16 cellular contexts compared by ENCODE assay signal in the genomic region with DNA sequence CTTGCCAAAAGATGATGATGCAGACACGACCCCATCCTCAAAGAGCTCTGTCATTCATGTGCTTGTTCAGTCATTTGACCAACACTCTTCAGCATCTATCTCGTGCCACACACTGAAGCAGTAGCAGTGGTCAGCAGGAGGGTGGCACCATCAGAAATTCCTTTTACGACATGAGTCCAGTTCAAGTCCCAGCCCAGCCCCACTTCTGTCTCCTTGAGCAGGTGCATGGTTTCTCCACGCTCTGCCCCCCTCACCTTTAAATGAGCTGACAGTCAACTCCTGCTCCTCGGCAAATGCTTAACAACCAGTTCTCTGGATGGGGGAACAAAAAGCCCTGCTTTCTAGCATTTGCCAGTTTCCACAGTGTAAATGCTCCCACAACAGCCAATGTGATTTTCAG.
"Had no signal": no experiment of that assay in that cellular context is flagged by ENCODE, and none has a peak within 500 bp of the region (broad histone marks: within the 10 kb centered on the region; RNA-seq: fewer than 3 reads in every experiment).

No MANE protein-coding gene starts in this region.

- H3K27me3 Mint-ChIP-seq: stimulated activated naive CD8-positive, alpha-beta T cell treated with anti-CD3 and anti-CD28 coated beads, Interleukin-15, amount 100 ng/mL, for 72 hours had no signal

- H3K27ac Mint-ChIP-seq: activated T-helper 2 cell treated with anti-CD3 and anti-CD28 coated beads, Interferon-gamma antibody, Interleukin-2, Interleukin-4, amounts not matched to agents 10 μg/mL and 5 μg/mL and 100 μg/mL, durations not matched to agents 14 hours and 24 hours and 36 hours; endodermal cell; progenitor cell of endocrine pancreas; stimulated activated naive CD8-positive, alpha-beta T cell treated with anti-CD3 and anti-CD28 coated beads, Interleukin-15, amount 100 ng/mL, for 72 hours; WTC11 had no signal

- H3K27me3 ChIP-seq: tibial nerve had no signal

- H3K36me3 ChIP-seq: tibial nerve had no signal

- ATAC-seq: activated T-cell treated with anti-CD3 and anti-CD28 coated beads, Interleukin-2, amount 50 U/mL, for 4 hours; stimulated activated naive CD8-positive, alpha-beta T cell treated with anti-CD3 and anti-CD28 coated beads, Interleukin-15, amount 100 ng/mL, for 72 hours; WTC11 had no signal

- H3K4me1 Mint-ChIP-seq: endodermal cell had no signal

- H3K4me3 ChIP-seq: tibial nerve had no signal

- DNase-seq: activated CD4-positive, alpha-beta T cell treated with anti-CD3 and anti-CD28 coated beads, Interleukin-2, amount 50 U/mL, for 48 hours; activated CD8-positive, alpha-beta memory T cell treated with anti-CD3 and anti-CD28 coated beads, Interleukin-2, amount 50 U/mL, for 48 hours; activated naive CD4-positive, alpha-beta T cell treated with Interleukin-2 at 50 U/mL for 16 hours; activated T-cell treated with anti-CD3 and anti-CD28 coated beads, Interleukin-2, amount 50 U/mL, for 4 hours; cortex of kidney; endodermal cell; kidney glomerular epithelial cell; mesenchymal stem cell; retina; stimulated activated CD4-positive, alpha-beta T cell treated with anti-CD3 and anti-CD28 coated beads, Interleukin-4, amount 100 ng/mL, for 4 hours; stimulated activated naive CD8-positive, alpha-beta T cell treated with anti-CD3 and anti-CD28 coated beads, Interleukin-15, amount 100 ng/mL, for 72 hours; T-helper 9 cell had no signal

- H3K4me3 Mint-ChIP-seq: activated T-cell treated with anti-CD3 and anti-CD28 coated beads, Interleukin-2, amount 50 U/mL, for 4 hours; endodermal cell; stimulated activated naive CD8-positive, alpha-beta T cell treated with anti-CD3 and anti-CD28 coated beads, Interleukin-15, amount 100 ng/mL, for 72 hours; WTC11 had no signal

- H3K9me3 Mint-ChIP-seq: activated T-cell treated with anti-CD3 and anti-CD28 coated beads, Interleukin-2, amount 50 U/mL, for 4 hours; activated T-helper 2 cell treated with anti-CD3 and anti-CD28 coated beads, Interferon-gamma antibody, Interleukin-2, Interleukin-4, amounts not matched to agents 10 μg/mL and 5 μg/mL and 100 μg/mL, durations not matched to agents 14 hours and 24 hours and 36 hours; endodermal cell; stimulated activated naive CD8-positive, alpha-beta T cell treated with anti-CD3 and anti-CD28 coated beads, Interleukin-15, amount 100 ng/mL, for 72 hours; WTC11 had no signal

- H3K9me3 ChIP-seq: tibial nerve had no signal
